ENCODE assay signal across 9 cellular contexts in the genomic region with DNA sequence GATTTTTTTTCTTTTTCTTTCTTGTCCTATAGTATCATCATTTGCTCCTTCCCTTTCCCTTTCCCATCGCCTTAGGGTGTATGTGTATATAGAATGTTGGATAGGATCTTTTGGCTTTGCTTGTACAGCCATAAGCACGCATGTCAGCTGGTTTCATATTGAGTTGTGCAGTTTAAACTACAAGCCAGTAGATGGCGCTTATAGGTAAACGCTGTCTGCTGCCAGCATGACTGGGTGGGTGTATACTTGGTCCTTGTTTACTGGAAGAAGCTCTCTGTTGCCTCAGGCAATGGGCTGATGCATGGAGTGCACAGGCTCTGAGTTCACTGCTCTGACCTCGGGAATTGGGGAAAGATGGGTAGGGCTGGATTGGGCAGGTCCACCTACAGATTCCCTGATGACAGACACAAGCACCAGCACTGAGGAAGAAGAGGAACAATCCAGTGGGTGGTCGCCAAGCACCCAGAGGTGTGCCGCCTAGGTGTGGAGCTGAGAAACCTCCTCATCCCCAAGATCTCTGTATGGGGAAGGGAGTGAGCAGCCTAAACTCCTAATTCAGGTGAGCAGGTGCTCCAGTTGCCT.
DNase-seq lines count a peak whose midpoint lies in the region; ATAC-seq and TF ChIP-seq lines count a peak whose summit lies in the region.
"Had no signal": no experiment of that assay in that cellular context is flagged by ENCODE, and none has a peak within 500 bp of the region (broad histone marks: within the 10 kb centered on the region; RNA-seq: fewer than 3 reads in every experiment).

No MANE protein-coding gene starts in this region.

- intact Hi-C loops in lower leg skin (cut with DNase I; ENCODE audit: low total_unique reads): no loop called here

- no peaks in the 10 kb centered on the region for H3K27me3 Mint-ChIP-seq in glutamatergic neuron (ENCODE audit: unreplicated experiment)
- no peaks in the 10 kb centered on the region for H3K27me3 Mint-ChIP-seq in activated naive CD4-positive, alpha-beta T cell treated with anti-CD3 and anti-CD28 coated beads, Interleukin-2, amount 10 ng/mL, durations not matched to agents 7 days and 5 days

- no peaks in the 10 kb centered on the region for H3K27me3 ChIP-seq in Peyer's patch
- H3K27me3 ChIP-seq: neutrophil had no signal

- no peaks in the 10 kb centered on the region for H3K36me3 ChIP-seq in Peyer's patch
- H3K36me3 ChIP-seq: neutrophil had no signal

- no peaks in the 10 kb centered on the region for H3K9me3 ChIP-seq in Peyer's patch
- H3K9me3 ChIP-seq: neutrophil had no signal

- TF ChIP-seq POLR2A in Peyer's patch (IDR thresholded peaks at IDR 0.05) (no peak), lower leg skin (IDR thresholded peaks at IDR 0.05) (no peak)

- no peaks in the 10 kb centered on the region for H3K9me3 Mint-ChIP-seq in glutamatergic neuron (ENCODE audit: unreplicated experiment)
- H3K9me3 Mint-ChIP-seq in activated naive CD4-positive, alpha-beta T cell treated with anti-CD3 and anti-CD28 coated beads, Interleukin-2, amount 10 ng/mL, durations not matched to agents 7 days and 5 days: peaks cover 3% of the 10 kb centered on the region

- no peaks in the 10 kb centered on the region for H3K4me1 ChIP-seq in Peyer's patch

- peak; percentile 15 for DNase-seq in GM10248 (ENCODE audit: extremely low spot score)
- peak in 1 of 3 donors; percentile 34 for DNase-seq in Peyer's patch
- no peak for DNase-seq in glutamatergic neuron
- no peak for DNase-seq in lower leg skin (ENCODE audit: low spot score in 2 of 2)
- DNase-seq in retina: no peak
- DNase-seq in activated naive CD4-positive, alpha-beta T cell treated with anti-CD3 and anti-CD28 coated beads, Interleukin-2, amount 10 ng/mL, durations not matched to agents 7 days and 5 days: no peak

- peak; percentile 96 for ATAC-seq in GM21390 (IDR thresholded peaks at IDR 0.05; ENCODE audit: unreplicated experiment)
- peak; percentile 79 for ATAC-seq in HG03521 (IDR thresholded peaks at IDR 0.05; ENCODE audit: unreplicated experiment)

- 46 to 49% methylated on average over 7 of the region's 7 CpGs for WGBS in lower leg skin, 2 donors

- no peak overlapping the region for H3K27ac Mint-ChIP-seq in glutamatergic neuron (ENCODE audit: unreplicated experiment)
- H3K27ac Mint-ChIP-seq in activated naive CD4-positive, alpha-beta T cell treated with anti-CD3 and anti-CD28 coated beads, Interleukin-2, amount 10 ng/mL, durations not matched to agents 7 days and 5 days: no peak overlapping the region

- H3K4me3 ChIP-seq in Peyer's patch (no peak overlapping the region), lower leg skin (ENCODE audit: low read depth, poor library complexity, severe bottlenecking) (no peak overlapping the region)

- TF ChIP-seq CTCF in GM10248 (IDR thresholded peaks at IDR 0.05; ENCODE audit: control extremely low read depth, extremely low read depth, low read depth, missing control alignments) (peak; percentile 48), Peyer's patch (IDR thresholded peaks at IDR 0.05) (peak in 4 of 6 experiments; percentile 17 to 47 (median 36)), glutamatergic neuron (IDR thresholded peaks at IDR 0.05; ENCODE audit: partially characterized antibody, unreplicated experiment) (peak; percentile 68), lower leg skin (IDR thresholded peaks at IDR 0.05) (no peak)

- no peak overlapping the region for H3K4me3 Mint-ChIP-seq in glutamatergic neuron (ENCODE audit: unreplicated experiment)
- no peak overlapping the region for H3K4me3 Mint-ChIP-seq in activated naive CD4-positive, alpha-beta T cell treated with anti-CD3 and anti-CD28 coated beads, Interleukin-2, amount 10 ng/mL, durations not matched to agents 7 days and 5 days

- POLR2A ChIA-PET in GM10248 (lab: Yijun Ruan, JAX): no interaction called here

- CTCF ChIA-PET in GM10248 (lab: Yijun Ruan, JAX): interaction anchor here (1.0 to 5.2 kb wide), 6 partner anchors 8 to 27 kb away, joined by 4 to 14 read pairs (median 6); no protein-coding TSS in a partner anchor
- CTCF ChIA-PET in activated naive CD4-positive, alpha-beta T cell treated with anti-CD3 and anti-CD28 coated beads, Interleukin-2, amount 10 ng/mL, durations not matched to agents 7 days and 5 days (lab: Charles Lee): interaction anchor here (0.6 to 0.8 kb wide), 2 partner anchors 13 to 20 kb away, joined by 3 to 4 read pairs; no protein-coding TSS in a partner anchor

- H3K36me3 Mint-ChIP-seq in glutamatergic neuron (ENCODE audit: unreplicated experiment): no peaks in the 10 kb centered on the region
- no peaks in the 10 kb centered on the region for H3K36me3 Mint-ChIP-seq in activated naive CD4-positive, alpha-beta T cell treated with anti-CD3 and anti-CD28 coated beads, Interleukin-2, amount 10 ng/mL, durations not matched to agents 7 days and 5 days

- H3K4me1 Mint-ChIP-seq in glutamatergic neuron (ENCODE audit: low read depth, unreplicated experiment): peaks cover 8% of the 10 kb centered on the region
- no peaks in the 10 kb centered on the region for H3K4me1 Mint-ChIP-seq in activated naive CD4-positive, alpha-beta T cell treated with anti-CD3 and anti-CD28 coated beads, Interleukin-2, amount 10 ng/mL, durations not matched to agents 7 days and 5 days

- H3K27ac ChIP-seq in Peyer's patch: no peak overlapping the region
- H3K27ac ChIP-seq: neutrophil had no signal

Comparison
In these comparisons a context has a peak if more than half of its experiments do, and no peak if none do; other contexts are left out.
1. CTCF ChIP-seq: peak in GM10248 (single experiment), Peyer's patch (4 of 6) and glutamatergic neuron (single experiment); none in lower leg skin (0 of 3).